Comparison of ENCODE assay signal across 17 cellular contexts in genomic region chr6:1870267-1870666, GRCh38.
"Had no signal": no experiment of that assay in that cellular context is flagged by ENCODE, and none has a peak within 500 bp of the region (broad histone marks: within the 10 kb centered on the region; RNA-seq: fewer than 3 reads in every experiment).

No MANE protein-coding gene starts in this region.

- H3K4me1 ChIP-seq: colonic mucosa, left lung had no signal

- ATAC-seq: left lung; stimulated activated naive CD8-positive, alpha-beta T cell treated with anti-CD3 and anti-CD28 coated beads, Interleukin-15, amount 100 ng/mL, for 72 hours; T-helper 17 cell had no signal

- DNase-seq: activated CD4-positive, alpha-beta T cell treated with anti-CD3 and anti-CD28 coated beads, Interleukin-2, amount 50 U/mL, for 4 hours; activated naive CD4-positive, alpha-beta T cell treated with anti-CD3 and anti-CD28 coated beads for 36 hours; activated T-cell treated with anti-CD3 and anti-CD28 coated beads for 4 hours; brain microvascular endothelial cell; central memory CD4-positive, alpha-beta T cell; colonic mucosa; erythroblast; foreskin melanocyte; left lung; midbrain; occipital lobe; posterior cingulate gyrus; stimulated activated CD4-positive, alpha-beta T cell treated with anti-CD3 and anti-CD28 coated beads, Interleukin-2, amount 100 ng/mL, for 24 hours; stimulated activated naive CD8-positive, alpha-beta T cell treated with anti-CD3 and anti-CD28 coated beads, Interleukin-15, amount 100 ng/mL, for 72 hours; T-helper 17 cell had no signal

- H3K4me3 ChIP-seq: colonic mucosa, left lung, suprapubic skin had no signal

- H3K36me3 ChIP-seq: brain microvascular endothelial cell, colonic mucosa, left lung, suprapubic skin had no signal

- H3K27ac ChIP-seq: brain microvascular endothelial cell, colonic mucosa, left lung, suprapubic skin, VCaP had no signal

- H3K9me3 ChIP-seq: colonic mucosa, left lung, suprapubic skin had no signal

- H3K27me3 ChIP-seq: brain microvascular endothelial cell, colonic mucosa, left lung, suprapubic skin had no signal
